Comparison of ENCODE assay signal across 10 cellular contexts in genomic region chr2:241509408-241509784, GRCh38. TPM values are rescaled to one million over a fixed set of nuclear protein-coding genes. Genes with fewer than 3 reads are reported as not detected.
DNase-seq lines count a peak whose midpoint lies in the region; ATAC-seq, FAIRE-seq and TF ChIP-seq lines count a peak whose summit lies in the region.
"Had no signal": no experiment of that assay in that cellular context is flagged by ENCODE, and none has a peak within 500 bp of the region (broad histone marks: within the 10 kb centered on the region; RNA-seq: fewer than 3 reads in every experiment).

No MANE protein-coding gene starts in this region.

- intact Hi-C loops in HepG2 (cut with micrococcal nuclease; ENCODE audit: unreplicated experiment) = loop anchor here (10.0 kb wide), 1 partner anchor 155 kb away; the partner anchor contains the start of gene FARP2

- FAIRE-seq in astrocyte (lab: Jason Lieb, UNC) = no peak
- no peak for FAIRE-seq in HepG2 (lab: Jason Lieb, UNC)

- H3K36me3 Mint-ChIP-seq in astrocyte (ENCODE audit: low read depth, unreplicated experiment) = peaks cover 10% of the 10 kb centered on the region

- H3K36me3 ChIP-seq in astrocyte (ENCODE audit: insufficient read depth, low read length) (no peaks in the 10 kb centered on the region), HepG2 (replicated peaks in 1 of 2; ENCODE audit: control insufficient read depth in 1 of 2, insufficient read depth in 2 of 2, low read length in 2 of 2) (peaks cover 0 to 5% of the 10 kb centered on the region in 2 experiments; a peak in 4 of 5 replicates)

- peaks cover 4% of the 10 kb centered on the region for H3K9me3 Mint-ChIP-seq in astrocyte (ENCODE audit: unreplicated experiment)

- H3K4me1 ChIP-seq in astrocyte (ENCODE audit: insufficient read depth, low read length) = peaks cover 15% of the 10 kb centered on the region
- H3K4me1 ChIP-seq in HepG2 (ENCODE audit: insufficient read depth, low read length) = peaks cover 58% of the 10 kb centered on the region

- H3K4me3 Mint-ChIP-seq in astrocyte (ENCODE audit: unreplicated experiment) = peak overlapping the region; percentile 85

- DNase-seq in NCI-H146 (lab: John Stamatoyannopoulos, UW) (peak; percentile 48), NCI-H146 treated with DMSO at 0.1 percent for 48 hours (lab: John Stamatoyannopoulos, UW; ENCODE audit: unreplicated experiment) (no peak), astrocyte (ENCODE audit: low read depth) (no peak), HepG2 (ENCODE audit: low spot score) (no peak), substantia nigra (lab: John Stamatoyannopoulos, UW) (no peak), COLO668 (lab: John Stamatoyannopoulos, UW; ENCODE audit: unreplicated experiment) (no peak), NCI-H2171 treated with DMSO at 0.1 percent for 48 hours (lab: John Stamatoyannopoulos, UW) (no peak), NCI-H1092 (lab: John Stamatoyannopoulos, UW) (no peak)
- DNase-seq: 8988T, SIG-M5 had no signal

- H3K4me3 ChIP-seq in astrocyte (ENCODE audit: insufficient read depth, low read depth, low read length) = peak overlapping the region; percentile 83
- peak overlapping the region in 1 of 3 experiments; percentile 47; a peak in 1 of 6 replicates for H3K4me3 ChIP-seq in HepG2 (replicated peaks in 1 of 3; ENCODE audit: insufficient read depth in 1 of 3, low read depth in 2 of 3, low read length in 3 of 3)

- peaks cover 35% of the 10 kb centered on the region for H4K20me1 ChIP-seq in astrocyte (ENCODE audit: insufficient read depth, low read length)
- peaks cover 27% of the 10 kb centered on the region; the same call in 1 of the 2 replicates for H4K20me1 ChIP-seq in HepG2 (ENCODE audit: insufficient read depth, low read length)

- no peaks in the 10 kb centered on the region for H3K9me3 ChIP-seq in astrocyte (ENCODE audit: insufficient read depth, low read depth, low read length)
- no peaks in the 10 kb centered on the region for H3K9me3 ChIP-seq in HepG2 (ENCODE audit: low read length)

- CTCF ChIA-PET in HepG2 (lab: Yijun Ruan, JAX; ENCODE audit: low intra/inter-chr PET ratio, low total read pairs) = no interaction called here

- H3K9ac ChIP-seq in astrocyte (ENCODE audit: low read length) (no peak overlapping the region), HepG2 (ENCODE audit: insufficient read depth, low read depth, low read length) (peak overlapping the region; percentile 57)

- TSS peak; percentile 55 for BruUV-seq in HepG2 (replicated peaks; lab: Mats Ljungman, UMichigan)

- in situ Hi-C loops in HepG2 (cut with HindIII; ENCODE audit: extremely low pct_ligation_motif_present, low pct_unique_long_range_greater_than_20kb) = no loop called here

- peak overlapping the region; percentile 96 for H2AFZ ChIP-seq in astrocyte (ENCODE audit: low read depth, low read length)
- H2AFZ ChIP-seq in HepG2 (ENCODE audit: low read length) = no peak overlapping the region

- H3K27ac ChIP-seq in astrocyte (ENCODE audit: low read depth, low read length) = no peak overlapping the region
- H3K27ac ChIP-seq in HepG2 (ENCODE audit: extremely low read length, insufficient read depth, low read length) = no peak overlapping the region
- peak overlapping the region; percentile 90 for H3K27ac ChIP-seq in substantia nigra (ENCODE audit: low read depth, low read length, poor library complexity, severe bottlenecking)

- no peak for TF ChIP-seq RAD21 in HepG2 (CRISPR knock-in tag; IDR thresholded peaks at IDR 0.05)

- no peak for ATAC-seq in HepG2

- peaks cover 37% of the 10 kb centered on the region for H3K79me2 ChIP-seq in astrocyte (ENCODE audit: insufficient read depth, low read length)
- H3K79me2 ChIP-seq in HepG2 (ENCODE audit: insufficient read depth, low read length) = peaks cover 35% of the 10 kb centered on the region

- H3K27ac Mint-ChIP-seq in astrocyte (ENCODE audit: unreplicated experiment) = peak overlapping the region; percentile 69

- WGBS in HepG2 (ENCODE audit: low lambda C conversion rate) = 84% methylated on average over 9 of the region's 9 CpGs

- POLR2A ChIA-PET in HepG2 (lab: Yijun Ruan, JAX) = no interaction called here

- H3K4me1 Mint-ChIP-seq in astrocyte (ENCODE audit: low read depth, unreplicated experiment) = peaks cover 19% of the 10 kb centered on the region

- TF ChIP-seq CTCF in astrocyte (IDR thresholded peaks at IDR 0.05; ENCODE audit: insufficient read depth, low read depth, low read length) = no peak
- TF ChIP-seq CTCF in HepG2 (CRISPR knock-in tag; IDR thresholded peaks at IDR 0.05) = no peak

- TF ChIP-seq POLR2A in HepG2 (IDR thresholded peaks at IDR 0.05; ENCODE audit: insufficient read depth in 1 of 2, low read depth in 2 of 2, low read length in 2 of 2) = no peak

- H3K4me2 ChIP-seq in astrocyte (ENCODE audit: low read length) (peak overlapping the region; percentile 95), HepG2 (ENCODE audit: low read depth, low read length) (peak overlapping the region; percentile 52)

- TF ChIP-seq EP300 in HepG2 (IDR thresholded peaks at IDR 0.05; ENCODE audit: low read depth in 2 of 2, low read length in 2 of 2) (no peak), HepG2 (CRISPR knock-in tag; IDR thresholded peaks at IDR 0.05; ENCODE audit: borderline replicate concordance) (no peak)

- H3K27me3 ChIP-seq in astrocyte (ENCODE audit: insufficient read depth, low read length) = no peaks in the 10 kb centered on the region
- no peaks in the 10 kb centered on the region for H3K27me3 ChIP-seq in HepG2 (ENCODE audit: control insufficient read depth in 1 of 2, insufficient read depth in 2 of 2, low read length in 2 of 2)

- no peaks in the 10 kb centered on the region for H3K27me3 Mint-ChIP-seq in astrocyte (ENCODE audit: low read depth, unreplicated experiment)

TF ChIP-seq in HepG2, 621 proteins besides CTCF, POLR2A, EP300 and RAD21 (continues in another document):
- TF ChIP-seq ZNF841 (CRISPR knock-in tag; IDR thresholded peaks at IDR 0.05; ENCODE audit: borderline replicate concordance) = no peak
- TF ChIP-seq NFKB2 (CRISPR knock-in tag; IDR thresholded peaks at IDR 0.05; ENCODE audit: borderline replicate concordance) = no peak
- TF ChIP-seq POLR2AphosphoS5 (IDR thresholded peaks at IDR 0.05; ENCODE audit: low read depth, low read length) = 0 out of 2 replicates have a peak, but pooled peaks have one; percentile 0

RNA-seq across cellular contexts. Expression of gene STK25, which starts 1.0 kb away (rescaled TPM):
- total RNA-seq in astrocyte = 185 and 211 TPM in 2 replicates
- 123 and 177 TPM in 2 replicates for total RNA-seq in HepG2 (2016; rRNA removed; fragmentation: Illumina TruSeq; extraction: Trizol)
- 143 and 149 TPM in 2 replicates for total RNA-seq in HepG2 (2016; cell fraction: cytosol; rRNA removed; fragmentation: Illumina TruSeq; extraction: Trizol; ENCODE audit: low read depth)
- total RNA-seq in HepG2 (2016; cell fraction: insoluble cytoplasmic fraction; rRNA removed; fragmentation: Illumina TruSeq; extraction: Trizol) = 108 and 184 TPM in 2 replicates
- 217 TPM in 2 replicates for total RNA-seq in HepG2 (2016; cell fraction: membrane; rRNA removed; fragmentation: Illumina TruSeq; extraction: Trizol)
- 128 and 139 TPM in 2 replicates for total RNA-seq in HepG2 (2016; cell fraction: nucleus; rRNA removed; fragmentation: Illumina TruSeq; extraction: Trizol)
- 481 and 626 TPM in 2 replicates for polyA plus RNA-seq in HepG2 (2011; rRNA removed)
- 323 and 410 TPM in 2 replicates for polyA plus RNA-seq in HepG2 (2011; cell fraction: cytosol; rRNA removed)
- 1,381 and 1,393 TPM in 2 replicates for polyA plus RNA-seq in HepG2 (2011; cell fraction: nucleus; rRNA removed)
- 200 and 245 TPM in 2 replicates for polyA plus RNA-seq in HepG2 (2012)
- 126 and 132 TPM in 2 replicates for polyA plus RNA-seq in HepG2 (2016; cell fraction: cytosol; fragmentation: Illumina TruSeq; extraction: Trizol; ENCODE audit: low read depth)
- 133 and 166 TPM in 2 replicates for polyA plus RNA-seq in HepG2 (2016; cell fraction: insoluble cytoplasmic fraction; fragmentation: Illumina TruSeq; extraction: Trizol; ENCODE audit: low read depth)
- 186 and 199 TPM in 2 replicates for polyA plus RNA-seq in HepG2 (2016; cell fraction: membrane; fragmentation: Illumina TruSeq; extraction: Trizol; ENCODE audit: low read depth)
- 341 and 351 TPM in 2 replicates for polyA plus RNA-seq in HepG2 (2016; cell fraction: nucleus; fragmentation: Illumina TruSeq; extraction: Trizol; ENCODE audit: insufficient read depth, low read depth)
- 198 and 615 TPM in 2 replicates for polyA minus RNA-seq in HepG2 (2011; rRNA and poly(A)+ RNA removed; ENCODE audit: low replicate concordance)
- 125 and 128 TPM in 2 replicates for polyA minus RNA-seq in HepG2 (2011; cell fraction: cytosol; rRNA and poly(A)+ RNA removed)
- polyA minus RNA-seq in HepG2 (2011; cell fraction: nucleus; rRNA and poly(A)+ RNA removed) = 166 and 229 TPM in 2 replicates

RNA-seq across cellular contexts. Expression of gene BOK, which starts 49.1 kb away (rescaled TPM):
- 64.2 and 64.9 TPM in 2 replicates for total RNA-seq in astrocyte
- 30.2 and 35.5 TPM in 2 replicates for total RNA-seq in HepG2 (2016; rRNA removed; fragmentation: Illumina TruSeq; extraction: Trizol)
- 22.2 and 23.9 TPM in 2 replicates for total RNA-seq in HepG2 (2016; cell fraction: cytosol; rRNA removed; fragmentation: Illumina TruSeq; extraction: Trizol; ENCODE audit: low read depth)
- 28.1 and 36.4 TPM in 2 replicates for total RNA-seq in HepG2 (2016; cell fraction: insoluble cytoplasmic fraction; rRNA removed; fragmentation: Illumina TruSeq; extraction: Trizol)
- total RNA-seq in HepG2 (2016; cell fraction: membrane; rRNA removed; fragmentation: Illumina TruSeq; extraction: Trizol) = 58.8 and 67.3 TPM in 2 replicates
- total RNA-seq in HepG2 (2016; cell fraction: nucleus; rRNA removed; fragmentation: Illumina TruSeq; extraction: Trizol) = 18.8 and 20.8 TPM in 2 replicates
- polyA plus RNA-seq in HepG2 (2011; rRNA removed) = 39.2 and 58.1 TPM in 2 replicates
- 49.3 and 71.9 TPM in 2 replicates for polyA plus RNA-seq in HepG2 (2011; cell fraction: cytosol; rRNA removed)
- polyA plus RNA-seq in HepG2 (2011; cell fraction: nucleus; rRNA removed) = 101 and 104 TPM in 2 replicates
- polyA plus RNA-seq in HepG2 (2012) = 43.9 and 55.3 TPM in 2 replicates
- 28.1 and 33.7 TPM in 2 replicates for polyA plus RNA-seq in HepG2 (2016; cell fraction: cytosol; fragmentation: Illumina TruSeq; extraction: Trizol; ENCODE audit: low read depth)
- 37.9 and 46.1 TPM in 2 replicates for polyA plus RNA-seq in HepG2 (2016; cell fraction: insoluble cytoplasmic fraction; fragmentation: Illumina TruSeq; extraction: Trizol; ENCODE audit: low read depth)
- polyA plus RNA-seq in HepG2 (2016; cell fraction: membrane; fragmentation: Illumina TruSeq; extraction: Trizol; ENCODE audit: low read depth) = 64.2 and 66.8 TPM in 2 replicates
- 41.2 and 42.5 TPM in 2 replicates for polyA plus RNA-seq in HepG2 (2016; cell fraction: nucleus; fragmentation: Illumina TruSeq; extraction: Trizol; ENCODE audit: insufficient read depth, low read depth)
- polyA minus RNA-seq in HepG2 (2011; rRNA and poly(A)+ RNA removed; ENCODE audit: low replicate concordance) = 10.1 and 74.6 TPM in 2 replicates
- 39.7 and 41.5 TPM in 2 replicates for polyA minus RNA-seq in HepG2 (2011; cell fraction: cytosol; rRNA and poly(A)+ RNA removed)
- polyA minus RNA-seq in HepG2 (2011; cell fraction: nucleus; rRNA and poly(A)+ RNA removed) = 9.9 and 12.7 TPM in 2 replicates
